ENCODE assay signal across 6 cellular contexts in the genomic region with DNA sequence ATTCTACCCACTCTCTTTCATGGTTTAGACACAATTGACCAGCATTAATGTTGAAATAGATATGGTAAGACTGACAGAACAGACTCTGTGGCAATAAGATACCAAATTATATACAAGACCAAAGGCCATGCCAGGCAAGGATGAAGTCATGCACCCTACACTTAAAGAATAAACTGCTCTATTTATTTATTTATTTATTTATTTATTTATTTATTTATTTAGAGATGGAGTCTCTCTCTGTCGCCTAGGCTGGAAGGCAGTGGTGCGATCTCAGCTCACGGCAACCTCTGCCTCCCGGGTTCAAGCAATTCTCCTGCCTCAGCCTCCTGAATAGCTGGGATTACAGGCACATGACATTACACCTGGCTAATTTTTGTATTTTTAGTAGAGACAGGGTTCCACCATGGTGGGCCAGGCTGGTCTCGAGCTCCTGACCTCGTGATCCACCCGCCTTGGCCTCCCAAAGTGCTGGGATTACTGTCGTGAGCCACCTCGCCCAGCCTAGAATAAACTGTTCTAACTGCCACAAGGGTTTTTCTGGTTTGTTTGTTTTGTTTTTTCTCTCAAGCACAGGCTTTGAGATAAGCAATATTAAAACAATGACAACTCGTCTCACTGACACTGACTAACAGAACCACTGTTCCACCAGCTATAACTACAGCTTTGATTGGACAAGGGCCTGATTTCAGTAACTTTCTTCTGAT. TPM values are rescaled to one million over a fixed set of nuclear protein-coding genes. Genes with fewer than 3 reads are reported as not detected.
"Had no signal": no experiment of that assay in that cellular context is flagged by ENCODE, and none has a peak within 500 bp of the region (broad histone marks: within the 10 kb centered on the region; RNA-seq: fewer than 3 reads in every experiment).

No MANE protein-coding gene starts in this region.

RNA-seq across cellular contexts. Expression of a gene that starts 40.3 kb away (rescaled TPM):
- total RNA-seq: GM23248, H1, H9, HFFc6, HT1080 had no signal
- polyA plus RNA-seq: GM23248, H1, IgD-negative memory B cell had no signal

RNA-seq across cellular contexts. Expression of a gene that starts 50.0 kb away (rescaled TPM):
- total RNA-seq: GM23248, H1, H9, HFFc6, HT1080 had no signal
- polyA plus RNA-seq: GM23248, IgD-negative memory B cell had no signal
